Comparison of ENCODE assay signal across 22 cellular contexts in genomic region chr4:76610751-76611150, GRCh38.
A peak's percentile ranks its signal among the peaks of the same experiment; 100 is the strongest.
DNase-seq lines count a peak whose midpoint lies in the region; ATAC-seq and TF ChIP-seq lines count a peak whose summit lies in the region.
"Had no signal": no experiment of that assay in that cellular context is flagged by ENCODE, and none has a peak within 500 bp of the region (broad histone marks: within the 10 kb centered on the region; RNA-seq: fewer than 3 reads in every experiment).

No MANE protein-coding gene starts in this region.

- H3K27ac ChIP-seq in SJSA1 = peak overlapping the region; percentile 72
- peak overlapping the region; percentile 78 for H3K27ac ChIP-seq in hepatocyte
- H3K27ac ChIP-seq in osteoblast (ENCODE audit: low read depth, low read length) = peak overlapping the region; percentile 80
- peak overlapping the region in 1 of 2 donors; percentile 95 for H3K27ac ChIP-seq in aorta (ENCODE audit: low read depth in 1 of 2, low read length in 2 of 2)
- H3K27ac ChIP-seq: HL-60, WERI-Rb-1 had no signal

- H3K27me3 ChIP-seq in SJSA1 (replicated peaks) (no peaks in the 10 kb centered on the region), hepatocyte (no peaks in the 10 kb centered on the region), osteoblast (ENCODE audit: insufficient read depth, low read length) (no peaks in the 10 kb centered on the region), aorta (ENCODE audit: control insufficient read depth in 1 of 2, insufficient read depth in 2 of 2, low read length in 1 of 2) (no peaks in the 10 kb centered on the region)
- H3K27me3 ChIP-seq: heart right ventricle, testis had no signal

- no peaks in the 10 kb centered on the region for H3K9me2 ChIP-seq in hepatocyte (replicated peaks; ENCODE audit: insufficient read depth)

- no peaks in the 10 kb centered on the region for H3K9me3 ChIP-seq in SJSA1 (replicated peaks)
- no peaks in the 10 kb centered on the region for H3K9me3 ChIP-seq in hepatocyte (ENCODE audit: low read depth)
- no peaks in the 10 kb centered on the region for H3K9me3 ChIP-seq in osteoblast (ENCODE audit: low read depth, low read length)
- no peaks in the 10 kb centered on the region for H3K9me3 ChIP-seq in aorta (ENCODE audit: control insufficient read depth, low read length)
- H3K9me3 ChIP-seq: heart right ventricle, testis had no signal

- H2AFZ ChIP-seq in hepatocyte = no peak overlapping the region
- H2AFZ ChIP-seq in osteoblast (ENCODE audit: low read length) = no peak overlapping the region

- no peaks in the 10 kb centered on the region for H3K9me3 Mint-ChIP-seq in activated T-cell treated with anti-CD3 and anti-CD28 coated beads, Interleukin-2, amount 50 U/mL, for 24 hours
- H3K9me3 Mint-ChIP-seq: activated naive CD4-positive, alpha-beta T cell treated with anti-CD3 and anti-CD28 coated beads, Interleukin-2, amount 10 ng/mL, durations not matched to agents 7 days and 5 days; natural killer cell; T-helper 1 cell treated with Interleukin-12 subunit alpha and Interleukin-12 subunit beta and Interleukin-4 antibody, amounts not matched to agents 30 μg/mL and 1 μg/mL, for 36 hours had no signal

- H3K79me2 ChIP-seq in hepatocyte (peaks cover 66% of the 10 kb centered on the region), osteoblast (ENCODE audit: insufficient read depth, low read length) (no peaks in the 10 kb centered on the region)

- ATAC-seq in HG02678 (IDR thresholded peaks at IDR 0.05; ENCODE audit: unreplicated experiment) (no peak), aorta (ENCODE audit: low FRiP score) (no peak), GM19351 (IDR thresholded peaks at IDR 0.05; ENCODE audit: unreplicated experiment) (no peak)
- ATAC-seq: natural killer cell had no signal

- no peaks in the 10 kb centered on the region for H4K20me1 ChIP-seq in hepatocyte (ENCODE audit: insufficient read depth, poor library complexity, severe bottlenecking)
- no peaks in the 10 kb centered on the region for H4K20me1 ChIP-seq in osteoblast (ENCODE audit: insufficient read depth, low read length)

- H3K36me3 Mint-ChIP-seq in activated T-cell treated with anti-CD3 and anti-CD28 coated beads, Interleukin-2, amount 50 U/mL, for 24 hours (ENCODE audit: low read depth) = no peaks in the 10 kb centered on the region
- H3K36me3 Mint-ChIP-seq: activated naive CD4-positive, alpha-beta T cell treated with anti-CD3 and anti-CD28 coated beads, Interleukin-2, amount 10 ng/mL, durations not matched to agents 7 days and 5 days; natural killer cell had no signal

- no peak overlapping the region for H3K27ac Mint-ChIP-seq in activated T-cell treated with anti-CD3 and anti-CD28 coated beads, Interleukin-2, amount 50 U/mL, for 24 hours
- H3K27ac Mint-ChIP-seq: activated naive CD4-positive, alpha-beta T cell treated with anti-CD3 and anti-CD28 coated beads, Interleukin-2, amount 10 ng/mL, durations not matched to agents 7 days and 5 days; B cell; natural killer cell; T-helper 1 cell treated with Interleukin-12 subunit alpha and Interleukin-12 subunit beta and Interleukin-4 antibody, amounts not matched to agents 30 μg/mL and 1 μg/mL, for 36 hours had no signal

- H3K36me3 ChIP-seq in SJSA1 (no peaks in the 10 kb centered on the region), hepatocyte (replicated peaks; ENCODE audit: insufficient read depth, low read depth) (no peaks in the 10 kb centered on the region), osteoblast (ENCODE audit: insufficient read depth, low read length) (no peaks in the 10 kb centered on the region), aorta (ENCODE audit: control insufficient read depth in 1 of 2, insufficient read depth in 2 of 2, low read length in 1 of 2) (no peaks in the 10 kb centered on the region)
- H3K36me3 ChIP-seq: heart right ventricle, WERI-Rb-1 had no signal

- peaks cover 36% of the 10 kb centered on the region for H3K27me3 Mint-ChIP-seq in activated T-cell treated with anti-CD3 and anti-CD28 coated beads, Interleukin-2, amount 50 U/mL, for 24 hours

- 68% methylated on average over 2 of the region's 2 CpGs for WGBS in hepatocyte (ENCODE audit: low lambda C conversion rate, missing lambda C conversion rate)
- 25 to 44% methylated on average over 2 of the region's 2 CpGs for whole genome bisulfite sequencing in aorta, 2 donors

- intact Hi-C loops in aorta (cut with DNase I) = loop anchor here (5.0 to 10.0 kb wide), 6 partner anchors 47 to 142 kb away; no protein-coding TSS in a partner anchor

- no peak for TF ChIP-seq CTCF in hepatocyte (IDR thresholded peaks at IDR 0.05; ENCODE audit: poor library complexity)
- TF ChIP-seq CTCF in osteoblast (IDR thresholded peaks at IDR 0.05; ENCODE audit: extremely low read depth, low read depth, low read length) = no peak

- DNase-seq in SJSA1 (ENCODE audit: low read depth in 1 of 2, low spot score in 2 of 2) = no peak
- no peak for DNase-seq in hepatocyte (ENCODE audit: low spot score)
- no peak for DNase-seq in osteoblast (ENCODE audit: insufficient read length, low spot score, missing footprints)
- no peak for DNase-seq in aorta
- no peak for DNase-seq in activated T-cell treated with anti-CD3 and anti-CD28 coated beads, Interleukin-2, amount 50 U/mL, for 24 hours
- DNase-seq: activated CD4-positive, alpha-beta T cell treated with anti-CD3 and anti-CD28 coated beads, Interleukin-2, amount 50 U/mL, for 48 hours; activated naive CD4-positive, alpha-beta T cell treated with anti-CD3 and anti-CD28 coated beads, Interleukin-2, amount 10 ng/mL, durations not matched to agents 7 days and 5 days; H7; heart right ventricle; MV-4-11; natural killer cell; NCI-H1694 treated with DMSO at 0.1 percent for 48 hours; NCI-H82; SHP77; testis; WERI-Rb-1 had no signal

- H3K4me2 ChIP-seq in hepatocyte (peak overlapping the region; percentile 56), osteoblast (ENCODE audit: insufficient read depth, low read length) (peak overlapping the region; percentile 78)

- H3K4me3 Mint-ChIP-seq in activated T-cell treated with anti-CD3 and anti-CD28 coated beads, Interleukin-2, amount 50 U/mL, for 24 hours = no peak overlapping the region
- H3K4me3 Mint-ChIP-seq: activated naive CD4-positive, alpha-beta T cell treated with anti-CD3 and anti-CD28 coated beads, Interleukin-2, amount 10 ng/mL, durations not matched to agents 7 days and 5 days; B cell; natural killer cell; T-helper 1 cell treated with Interleukin-12 subunit alpha and Interleukin-12 subunit beta and Interleukin-4 antibody, amounts not matched to agents 30 μg/mL and 1 μg/mL, for 36 hours had no signal

- H3K4me1 ChIP-seq in SJSA1 (replicated peaks) (peaks cover 53% of the 10 kb centered on the region), hepatocyte (ENCODE audit: insufficient read depth) (peaks cover 37% of the 10 kb centered on the region), osteoblast (ENCODE audit: insufficient read depth, low read length) (peaks cover 53% of the 10 kb centered on the region), aorta (ENCODE audit: control insufficient read depth in 1 of 2, insufficient read depth in 2 of 2, low read length in 2 of 2) (peaks cover 15 to 37% of the 10 kb centered on the region in 2 donors)
- H3K4me1 ChIP-seq: testis had no signal

- H3K4me3 ChIP-seq in SJSA1 (no peak overlapping the region), hepatocyte (no peak overlapping the region), osteoblast (ENCODE audit: insufficient read depth, low read length) (no peak overlapping the region), aorta (ENCODE audit: low read length in 2 of 2) (no peak overlapping the region)
- H3K4me3 ChIP-seq: lung, testis had no signal

- no peaks in the 10 kb centered on the region for H3K4me1 Mint-ChIP-seq in activated T-cell treated with anti-CD3 and anti-CD28 coated beads, Interleukin-2, amount 50 U/mL, for 24 hours (ENCODE audit: low read depth)
- H3K4me1 Mint-ChIP-seq: activated naive CD4-positive, alpha-beta T cell treated with anti-CD3 and anti-CD28 coated beads, Interleukin-2, amount 10 ng/mL, durations not matched to agents 7 days and 5 days; natural killer cell had no signal
